ENCODE assay signal across 21 cellular contexts in the genomic region with DNA sequence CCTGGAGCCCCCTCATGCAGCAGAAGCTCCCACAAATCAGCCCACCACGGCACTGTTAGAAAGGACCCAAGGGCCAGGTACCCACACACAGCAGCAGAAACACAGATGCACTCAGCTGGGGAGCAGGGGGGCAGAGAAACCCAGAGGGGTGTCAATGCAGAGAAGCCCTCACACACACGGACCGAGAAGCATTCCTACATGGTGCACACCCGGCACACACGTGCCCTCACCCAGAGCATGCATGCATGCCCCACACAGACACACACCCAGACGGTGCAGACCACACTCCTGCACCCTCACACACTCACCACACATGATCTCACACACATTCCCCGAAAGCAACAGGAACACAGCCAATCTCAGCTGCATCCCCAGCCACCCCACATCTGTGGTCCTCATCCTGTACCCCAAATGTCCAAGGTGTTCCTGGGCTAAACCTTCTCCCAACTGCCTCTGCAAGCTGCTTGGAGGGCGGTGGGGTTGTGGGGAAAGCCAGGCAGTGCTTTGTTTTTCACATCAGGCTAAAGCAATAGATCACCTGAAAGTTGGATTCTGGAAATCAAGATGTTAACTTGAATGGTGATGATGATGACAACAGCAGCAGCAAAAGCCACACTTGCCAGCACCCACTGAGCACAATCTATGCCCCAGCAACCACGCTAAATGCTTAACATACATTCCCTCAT.
DNase-seq lines count a peak whose midpoint lies in the region; ATAC-seq, FAIRE-seq and TF ChIP-seq lines count a peak whose summit lies in the region.
"Had no signal": no experiment of that assay in that cellular context is flagged by ENCODE, and none has a peak within 500 bp of the region (broad histone marks: within the 10 kb centered on the region; RNA-seq: fewer than 3 reads in every experiment).

No MANE protein-coding gene starts in this region.

- H4K91ac ChIP-seq in neuronal stem cell (ENCODE audit: low read depth, low read length, poor library complexity), result peak overlapping the region; percentile 56

- ATAC-seq in GM12878, result no peak
- ATAC-seq: PC-3, psoas muscle had no signal

- POLR2A ChIA-PET in GM12878 (lab: Charles Lee), result interaction anchor here (0.6 kb wide), 3 partner anchors 89 to 150 kb away, joined by 3 to 4 read pairs (median 3); no protein-coding TSS in a partner anchor

- H4K20me1 ChIP-seq in BLaER1 (no peaks in the 10 kb centered on the region), DOHH2 (ENCODE audit: control insufficient read depth, insufficient read depth, low read depth, low read length) (no peaks in the 10 kb centered on the region), GM12878 (ENCODE audit: control insufficient read depth, insufficient read depth) (no peaks in the 10 kb centered on the region)

- peaks cover 5% of the 10 kb centered on the region; the same call in 1 of the 2 replicates for H3F3A ChIP-seq in DOHH2 (ENCODE audit: control insufficient read depth, insufficient read depth)

- in situ Hi-C loops in GM12878 (cut with MboI), result no loop called here

- no peak overlapping the region for H2BK120ac ChIP-seq in neuronal stem cell (ENCODE audit: low read depth, low read length)

- DNase-seq in GM12878 (ENCODE audit: low read depth, low spot score) (no peak), neuronal stem cell (ENCODE audit: low spot score) (no peak), NCI-H345 treated with DMSO at 0.1 percent for 48 hours (lab: John Stamatoyannopoulos, UW; ENCODE audit: unreplicated experiment) (no peak), testis (no peak), DMS79 (lab: John Stamatoyannopoulos, UW) (no peak)
- DNase-seq: adrenal gland; mammary epithelial cell; MG63; naive B cell; NCI-H146; NCI-H748 treated with DMSO at 0.1 percent for 48 hours; PC-3; psoas muscle; stimulated activated CD4-positive, alpha-beta T cell treated with anti-CD3 and anti-CD28 coated beads, Interleukin-4, amount 100 ng/mL, for 24 hours had no signal

- peak overlapping the region; percentile 67 for H3K9ac ChIP-seq in BLaER1
- H3K9ac ChIP-seq in GM12878 (ENCODE audit: control insufficient read depth, insufficient read depth, low read length), result no peak overlapping the region
- H3K9ac ChIP-seq in neuronal stem cell (ENCODE audit: low read depth, low read length, poor library complexity), result peak overlapping the region; percentile 46

- no peak for FAIRE-seq in GM12878 (lab: Jason Lieb, UNC)
- FAIRE-seq: frontal cortex had no signal

- peaks cover 79% of the 10 kb centered on the region for H3K4me1 ChIP-seq in BLaER1
- peaks cover 54% of the 10 kb centered on the region for H3K4me1 ChIP-seq in DOHH2 (ENCODE audit: control insufficient read depth, low read length)
- no peaks in the 10 kb centered on the region for H3K4me1 ChIP-seq in GM12878 (ENCODE audit: control insufficient read depth, insufficient read depth, low read length)
- peaks cover 8 to 14% of the 10 kb centered on the region in 2 donors for H3K4me1 ChIP-seq in neuronal stem cell (ENCODE audit: control insufficient read depth in 2 of 2, insufficient read depth in 1 of 2, low read depth in 1 of 2, low read length in 2 of 2)
- H3K4me1 ChIP-seq in testis, result peaks cover 5% of the 10 kb centered on the region
- H3K4me1 ChIP-seq: HAP-1, psoas muscle had no signal

- intact Hi-C loops in GM12878 (cut with micrococcal nuclease; ENCODE audit: unreplicated experiment) (loop anchor here (10.0 kb wide), 1 partner anchor 269 kb away; no protein-coding TSS in a partner anchor), testis (cut with DNase I; ENCODE audit: low total_unique reads) (no loop called here)

- TF ChIP-seq CTCF in DOHH2 (IDR thresholded peaks at IDR 0.05; ENCODE audit: low read depth, low read length, poor library complexity, severe bottlenecking), result no peak
- TF ChIP-seq CTCF in GM12878 (IDR thresholded peaks at IDR 0.05 in 2 of 3, conservative IDR thresholded peaks at IDR 0.05 in 1 of 3; ENCODE audit: control insufficient read depth in 2 of 3, extremely low read depth in 1 of 3, insufficient read depth in 1 of 3, low read depth in 3 of 3, low read length in 3 of 3), result no peak
- no peak for TF ChIP-seq CTCF in testis (IDR thresholded peaks at IDR 0.05)

- peak overlapping the region; percentile 90 for H3K18ac ChIP-seq in neuronal stem cell (ENCODE audit: low read length)

- H3K9me2 ChIP-seq in DOHH2 (replicated peaks; ENCODE audit: control insufficient read depth, low read length), result no peaks in the 10 kb centered on the region

- SMC1A ChIA-PET in GM12878 (lab: Charles Lee; ENCODE audit: uncharacterized antibody, unreplicated experiment), result no interaction called here

- H3K4me2 ChIP-seq in BLaER1 (peak overlapping the region; percentile 93), DOHH2 (ENCODE audit: low read length) (peak overlapping the region; percentile 60; the same call in 1 of the 2 replicates), GM12878 (ENCODE audit: control insufficient read depth, insufficient read depth) (no peak overlapping the region), neuronal stem cell (ENCODE audit: insufficient read depth, low read length, poor library complexity, severe bottlenecking) (no peak overlapping the region)
- H3K4me2 ChIP-seq: smooth muscle cell had no signal

- H3K9me3 ChIP-seq in BLaER1 (peaks cover 6% of the 10 kb centered on the region; the same call in 1 of the 2 replicates), DOHH2 (ENCODE audit: control insufficient read depth, insufficient read depth, low read length) (no peaks in the 10 kb centered on the region), GM12878 (replicated peaks; ENCODE audit: control insufficient read depth, insufficient read depth, low read length) (peaks cover 5% of the 10 kb centered on the region; the same call in 2 of the 3 replicates), neuronal stem cell (replicated peaks in 1 of 2; ENCODE audit: control insufficient read depth in 2 of 2, insufficient read depth in 1 of 2, low read depth in 1 of 2, low read length in 2 of 2) (peaks cover 0 to 6% of the 10 kb centered on the region in 2 donors), testis (no peaks in the 10 kb centered on the region)
- H3K9me3 ChIP-seq: HAP-1, MG63 had no signal

- H3K4me3 ChIP-seq in BLaER1 (peak overlapping the region; percentile 5; the same call in 1 of the 2 replicates), DOHH2 (ENCODE audit: low read length) (no peak overlapping the region), GM12878 (no peak overlapping the region), neuronal stem cell (ENCODE audit: low read length in 2 of 2) (peak overlapping the region; percentile 5 to 37), testis (no peak overlapping the region)
- H3K4me3 ChIP-seq: adrenal gland, dorsolateral prefrontal cortex, HAP-1, MG63, psoas muscle, SJSA1, smooth muscle cell had no signal

- H3K27me3 ChIP-seq in BLaER1 (no peaks in the 10 kb centered on the region), DOHH2 (ENCODE audit: control insufficient read depth, low read length) (no peaks in the 10 kb centered on the region), GM12878 (replicated peaks in 1 of 2; ENCODE audit: control insufficient read depth in 2 of 2, insufficient read depth in 2 of 2, low read length in 1 of 2) (no peaks in the 10 kb centered on the region), neuronal stem cell (ENCODE audit: control insufficient read depth in 3 of 3, insufficient read depth in 3 of 3, low read depth in 1 of 3, low read length in 3 of 3) (no peaks in the 10 kb centered on the region), testis (no peaks in the 10 kb centered on the region)
- H3K27me3 ChIP-seq: adrenal gland, dorsolateral prefrontal cortex, MG63, SJSA1 had no signal

- RAD21 ChIA-PET in GM12878 (lab: Charles Lee; ENCODE audit: unreplicated experiment), result interaction anchor here (0.9 to 3.3 kb wide), 3 partner anchors 15 to 360 kb away, joined by 3 to 38 read pairs (median 4); a partner anchor contains a TSS

- no peaks in the 10 kb centered on the region for H3K79me1 ChIP-seq in neuronal stem cell (ENCODE audit: low read depth, low read length)

- H2BK12ac ChIP-seq in neuronal stem cell (ENCODE audit: low read length), result no peak overlapping the region

- peak overlapping the region; percentile 8 for H3K23ac ChIP-seq in neuronal stem cell (ENCODE audit: low read depth, low read length, poor library complexity)

- peak overlapping the region; percentile 91 for H2BK15ac ChIP-seq in neuronal stem cell (ENCODE audit: low read length)

- TF ChIP-seq POLR2A in GM12878 (IDR thresholded peaks at IDR 0.05; ENCODE audit: low read depth, low read length), result no peak
- no peak for TF ChIP-seq POLR2A in testis (IDR thresholded peaks at IDR 0.05)

- no peak overlapping the region for H3K14ac ChIP-seq in neuronal stem cell (ENCODE audit: low read length)

- H4K8ac ChIP-seq in neuronal stem cell (ENCODE audit: low read depth, low read length), result no peak overlapping the region

- no TSS peak for BruUV-seq in GM12878 (replicated peaks; lab: Mats Ljungman, UMichigan)

- peak overlapping the region; percentile 82 for H2AK5ac ChIP-seq in neuronal stem cell (ENCODE audit: low read depth, low read length)

- H3K79me2 ChIP-seq in DOHH2 (ENCODE audit: control insufficient read depth, low read length) (no peaks in the 10 kb centered on the region), GM12878 (ENCODE audit: control insufficient read depth, insufficient read depth, low read length) (no peaks in the 10 kb centered on the region)

- H2AFZ ChIP-seq in GM12878 (ENCODE audit: control insufficient read depth, low read depth, low read length) (no peak overlapping the region), neuronal stem cell (ENCODE audit: low read length) (peak overlapping the region; percentile 58)

- WGBS in GM12878 (ENCODE audit: insufficient coverage, insufficient replicate concordance, low lambda C conversion rate, missing lambda C conversion rate), result 16% methylated on average over 9 of the region's 9 CpGs
- WGBS in neuronal stem cell (ENCODE audit: extremely low coverage in 2 of 2, insufficient read length in 2 of 2, insufficient replicate concordance in 1 of 2), 2 donors, result no CpG with 5 or more reads among the region's 9 CpGs
- 58 to 77% methylated on average over 8 to 9 of the region's 9 CpGs for WGBS in testis, 2 donors

- H3K36me3 ChIP-seq in BLaER1, result no peaks in the 10 kb centered on the region
- no peaks in the 10 kb centered on the region for H3K36me3 ChIP-seq in DOHH2 (ENCODE audit: control insufficient read depth, low read length)
- H3K36me3 ChIP-seq in GM12878 (ENCODE audit: control insufficient read depth in 2 of 2, insufficient read depth in 2 of 2, low read length in 1 of 2), result no peaks in the 10 kb centered on the region
- H3K36me3 ChIP-seq in neuronal stem cell (replicated peaks in 1 of 2; ENCODE audit: control insufficient read depth in 2 of 2, insufficient read depth in 2 of 2, low read length in 2 of 2), result no peaks in the 10 kb centered on the region
- H3K36me3 ChIP-seq in testis (ENCODE audit: low read depth, missing control alignments), result no peaks in the 10 kb centered on the region
- H3K36me3 ChIP-seq: adrenal gland, HAP-1, MG63, SJSA1 had no signal

- H3K27ac ChIP-seq in BLaER1, result peak overlapping the region; percentile 78
- H3K27ac ChIP-seq in DOHH2 (ENCODE audit: low read depth, low read length), result no peak overlapping the region
- H3K27ac ChIP-seq in GM12878 (ENCODE audit: control insufficient read depth, insufficient read depth), result no peak overlapping the region
- no peak overlapping the region for H3K27ac ChIP-seq in neuronal stem cell (replicated peaks; ENCODE audit: low read length)
- H3K27ac ChIP-seq in testis, result no peak overlapping the region
- H3K27ac ChIP-seq: adrenal gland, psoas muscle, SJSA1 had no signal

- no peak for TF ChIP-seq RAD21 in GM12878 (IDR thresholded peaks at IDR 0.05; ENCODE audit: insufficient read depth, low read depth, low read length)

- no peak for TF ChIP-seq EP300 in GM12878 (IDR thresholded peaks at IDR 0.05; ENCODE audit: borderline replicate concordance in 1 of 2, control insufficient read depth in 1 of 2, low read depth in 2 of 2, low read length in 2 of 2)

- H2BK5ac ChIP-seq in neuronal stem cell (ENCODE audit: low read length), result no peak overlapping the region

- CTCF ChIA-PET in GM12878 (lab: Yijun Ruan, JAX), result interaction anchor here (1.3 to 3.6 kb wide), 3 partner anchors 16 to 368 kb away, joined by 3 to 42 read pairs (median 9); no protein-coding TSS in a partner anchor

- peak overlapping the region; percentile 86 for H3K4ac ChIP-seq in neuronal stem cell (ENCODE audit: low read length)

Comparison
In these comparisons a context has a peak if more than half of its experiments do, and no peak if none do; other contexts are left out.
1. H3K4me2 ChIP-seq: peak in BLaER1 (single experiment) and DOHH2 (single experiment); none in GM12878 (single experiment) and neuronal stem cell (single experiment).
2. H3K4me3 ChIP-seq: peak in BLaER1 (single experiment) and neuronal stem cell (2 of 2); none in DOHH2 (single experiment), GM12878 (single experiment) and testis (0 of 2).